Comparison of ENCODE assay signal across 9 cellular contexts in genomic region chr21:46153259-46154154, GRCh38. TPM values are rescaled to one million over a fixed set of nuclear protein-coding genes. Genes with fewer than 3 reads are reported as not detected.
A peak's percentile ranks its signal among the peaks of the same experiment; 100 is the strongest.
DNase-seq lines count a peak whose midpoint lies in the region; ATAC-seq and TF ChIP-seq lines count a peak whose summit lies in the region.
"Had no signal": no experiment of that assay in that cellular context is flagged by ENCODE, and none has a peak within 500 bp of the region (broad histone marks: within the 10 kb centered on the region; RNA-seq: fewer than 3 reads in every experiment).

No MANE protein-coding gene starts in this region.

- H3K4me3 Mint-ChIP-seq in natural killer cell = no peak overlapping the region

- no peak overlapping the region for H3K27ac ChIP-seq in DOHH2 (ENCODE audit: low read depth, low read length)
- H3K27ac ChIP-seq in upper lobe of right lung = no peak overlapping the region

- TF ChIP-seq CTCF in DOHH2 (IDR thresholded peaks at IDR 0.05; ENCODE audit: low read depth, low read length, poor library complexity, severe bottlenecking) (peak; percentile 80), NB4 (IDR thresholded peaks at IDR 0.05; ENCODE audit: low read depth, low read length) (peak; percentile 78), fibroblast of villous mesenchyme (IDR thresholded peaks at IDR 0.05; ENCODE audit: insufficient read depth, low read depth, low read length) (peak; percentile 80), natural killer cell (IDR thresholded peaks at IDR 0.05) (no peak), upper lobe of right lung (IDR thresholded peaks at IDR 0.05) (peak; percentile 72)

- H3K4me1 Mint-ChIP-seq in natural killer cell = no peaks in the 10 kb centered on the region

- H3K79me2 ChIP-seq in DOHH2 (ENCODE audit: control insufficient read depth, low read length) = no peaks in the 10 kb centered on the region

- peak; percentile 63 for DNase-seq in NB4 (ENCODE audit: low read depth)
- DNase-seq in activated CD8-positive, alpha-beta memory T cell treated with anti-CD3 and anti-CD28 coated beads, Interleukin-2, amount 50 U/mL, for 48 hours = peak; percentile 88
- DNase-seq in fibroblast of villous mesenchyme (ENCODE audit: low read depth) = peak; percentile 49
- DNase-seq in natural killer cell = peak; percentile 18
- peak; percentile 81 for DNase-seq in upper lobe of right lung

- no peaks in the 10 kb centered on the region for H3K27me3 ChIP-seq in DOHH2 (ENCODE audit: control insufficient read depth, low read length)
- H3K27me3 ChIP-seq in upper lobe of right lung = no peaks in the 10 kb centered on the region

- no peaks in the 10 kb centered on the region for H3F3A ChIP-seq in DOHH2 (ENCODE audit: control insufficient read depth, insufficient read depth)

- no peak for TF ChIP-seq POLR2A in NB4 (IDR thresholded peaks at IDR 0.05; ENCODE audit: extremely low read depth, insufficient read length)

- intact Hi-C loops in natural killer cell (cut with micrococcal nuclease) = no loop called here
- intact Hi-C loops in upper lobe of right lung (cut with DNase I) = no loop called here

- no peaks in the 10 kb centered on the region for H3K27me3 Mint-ChIP-seq in natural killer cell (ENCODE audit: low read depth in 2 of 2)

- no peaks in the 10 kb centered on the region for H3K9me2 ChIP-seq in DOHH2 (replicated peaks; ENCODE audit: control insufficient read depth, low read length)

- H3K27ac Mint-ChIP-seq in natural killer cell = no peak overlapping the region

- H3K4me3 ChIP-seq in DOHH2 (ENCODE audit: low read length) (no peak overlapping the region), NB4 (ENCODE audit: low read depth, low read length) (no peak overlapping the region), fibroblast of villous mesenchyme (ENCODE audit: low read depth, low read length) (peak overlapping the region; percentile 25), upper lobe of right lung (no peak overlapping the region)

- peak overlapping the region; percentile 25; the same call in 1 of the 2 replicates for H3K4me2 ChIP-seq in DOHH2 (ENCODE audit: low read length)

- ATAC-seq in natural killer cell (peak in 2 of 3 donors; percentile 34 to 71), upper lobe of right lung (peak; percentile 69), HG03025 (IDR thresholded peaks at IDR 0.05; ENCODE audit: low FRiP score, unreplicated experiment) (no peak), HG03571 (IDR thresholded peaks at IDR 0.05; ENCODE audit: unreplicated experiment) (no peak)

- no peaks in the 10 kb centered on the region for H4K20me1 ChIP-seq in DOHH2 (ENCODE audit: control insufficient read depth, insufficient read depth, low read depth, low read length)

- no peaks in the 10 kb centered on the region for H3K9me3 ChIP-seq in DOHH2 (ENCODE audit: control insufficient read depth, insufficient read depth, low read length)
- no peaks in the 10 kb centered on the region for H3K9me3 ChIP-seq in upper lobe of right lung

- H3K4me1 ChIP-seq in DOHH2 (ENCODE audit: control insufficient read depth, low read length) = no peaks in the 10 kb centered on the region; the same call in 1 of the 2 replicates
- H3K4me1 ChIP-seq in upper lobe of right lung = peaks cover 10% of the 10 kb centered on the region

- H3K36me3 ChIP-seq in DOHH2 (ENCODE audit: control insufficient read depth, low read length) = no peaks in the 10 kb centered on the region
- no peaks in the 10 kb centered on the region for H3K36me3 ChIP-seq in upper lobe of right lung

- H3K9me3 Mint-ChIP-seq in natural killer cell = no peaks in the 10 kb centered on the region

- no peaks in the 10 kb centered on the region for H3K36me3 Mint-ChIP-seq in natural killer cell

RNA-seq across cellular contexts. Expression of gene FTCD, which starts 1.9 kb away (rescaled TPM):
- total RNA-seq in fibroblast of villous mesenchyme (under 0.01 and 0.43 TPM in 2 replicates), natural killer cell (under 1 TPM in 1 of 3 donors, not detected in 2; 0.34 TPM), upper lobe of right lung (0.46 TPM)
- total RNA-seq: T-helper 1 cell treated with Interleukin-12 subunit alpha and Interleukin-12 subunit beta and Interleukin-4 antibody, amounts not matched to agents 30 ng/mL and 1 ng/mL, for 36 hours had no signal

RNA-seq across cellular contexts. Expression of gene SPATC1L, which starts 30.8 kb away (rescaled TPM):
- total RNA-seq in fibroblast of villous mesenchyme = 5.8 and 9.5 TPM in 2 replicates
- 1 to 10 TPM in 2 of 3 donors, under 1 TPM in 1; 0.18 to 4.0 (median 2.7) TPM for total RNA-seq in natural killer cell
- 4.7 TPM for total RNA-seq in upper lobe of right lung

RNA-seq across cellular contexts. Expression of gene COL6A2, which starts 55.6 kb away (rescaled TPM):
- total RNA-seq in fibroblast of villous mesenchyme = 487 and 812 TPM in 2 replicates
- 100 to 1,000 TPM in 1 of 3 donors, 10 to 100 TPM in 2; 93.9 to 110 (median 97.2) TPM for total RNA-seq in natural killer cell
- total RNA-seq in upper lobe of right lung = 269 TPM

Comparison
In these comparisons a context has a peak if more than half of its experiments do, and no peak if none do; other contexts are left out.
1. DNase-seq: peak in every context shown above with its lines; median percentile 88 in activated CD8-positive, alpha-beta memory T cell treated with anti-CD3 and anti-CD28 coated beads, Interleukin-2, amount 50 U/mL, for 48 hours; 81 in upper lobe of right lung; 63 in NB4; 49 in fibroblast of villous mesenchyme; 18 in natural killer cell.
2. ATAC-seq: peak in natural killer cell (2 of 3) and upper lobe of right lung (single experiment); none in HG03025 (single experiment) and HG03571 (single experiment).